19 cellular contexts compared by ENCODE assay signal in genomic region chr2:29042581-29043075, GRCh38. TPM values are rescaled to one million over a fixed set of nuclear protein-coding genes. Genes with fewer than 3 reads are reported as not detected.
A peak's percentile ranks its signal among the peaks of the same experiment; 100 is the strongest.
DNase-seq lines count a peak whose midpoint lies in the region; TF ChIP-seq lines count a peak whose summit lies in the region.
"Had no signal": no experiment of that assay in that cellular context is flagged by ENCODE, and none has a peak within 500 bp of the region (broad histone marks: within the 10 kb centered on the region; RNA-seq: fewer than 3 reads in every experiment).

No MANE protein-coding gene starts in this region.

- intact Hi-C loops in posterior vena cava (cut with DNase I), result no loop called here

- DNase-seq in D341Med (ENCODE audit: low spot score) (peak; percentile 71), NCI-H2171 (lab: John Stamatoyannopoulos, UW) (peak; percentile 72), cardiac fibroblast (ENCODE audit: low read depth in 2 of 2) (peak; percentile 56 to 72), myocyte (ENCODE audit: low read depth) (peak; percentile 81), HPDE6-E6E7 (ENCODE audit: extremely low spot score) (no peak), posterior vena cava (ENCODE audit: low spot score) (no peak)
- DNase-seq in stimulated activated CD4-positive, alpha-beta T cell treated with anti-CD3 and anti-CD28 coated beads, Interleukin-4, amount 100 ng/mL, for 24 hours, result no peak
- DNase-seq in activated CD4-positive, CD25-positive, alpha-beta regulatory T cell (lab: John Stamatoyannopoulos, UW), result no peak
- DNase-seq: activated CD4-positive, CD25-positive, alpha-beta regulatory T cell treated with anti-CD3 and anti-CD28 coated beads, Interleukin-2, amount 50 U/mL, for 72 hours; gastrocnemius medialis; GM23248; lower lobe of right lung; NCI-H2107; SIG-M5 had no signal

- H3K4me3 ChIP-seq in cardiac fibroblast (replicated peaks in 1 of 2; ENCODE audit: low read depth in 2 of 2, low read length in 2 of 2), result no peak overlapping the region
- H3K4me3 ChIP-seq: BLaER1 treated with 17β-estradiol and CSF1 and Interleukin-3, amounts not matched to agents 10 nM and 100 nM; gastrocnemius medialis; GM23248; lower lobe of right lung; tibial nerve had no signal

- TF ChIP-seq CTCF in cardiac fibroblast (IDR thresholded peaks at IDR 0.05; ENCODE audit: low read depth, low read length), result no peak

RNA-seq across cellular contexts. Expression of gene PCARE, which starts 31.7 kb away (rescaled TPM):
- 0.31 and 0.32 TPM in 2 replicates for total RNA-seq in myocyte
- 0.06 TPM for polyA plus RNA-seq in myocyte (2012)
- not detected for total RNA-seq in posterior vena cava
- total RNA-seq: activated T-helper 2 cell treated with anti-CD3 and anti-CD28 coated beads, Interferon-gamma antibody, Interleukin-2, Interleukin-4, amounts not matched to agents 10 μg/mL and 5 μg/mL and 100 μg/mL, durations not matched to agents 14 hours and 24 hours and 36 hours; GM23248; renal cortical epithelial cell had no signal
- polyA plus RNA-seq: GM23248, IgD-negative memory B cell had no signal

Comparison
In these comparisons a context has a peak if more than half of its experiments do, and no peak if none do; other contexts are left out.
1. DNase-seq: peak in D341Med (single experiment), NCI-H2171 (single experiment), cardiac fibroblast (2 of 2) and myocyte (single experiment); none in HPDE6-E6E7 (single experiment), stimulated activated CD4-positive, alpha-beta T cell treated with anti-CD3 and anti-CD28 coated beads, Interleukin-4, amount 100 ng/mL, for 24 hours (single experiment), posterior vena cava (single experiment) and activated CD4-positive, CD25-positive, alpha-beta regulatory T cell (0 of 4).